ENCODE assay signal across 10 cellular contexts in genomic region chr2:120783371-120783791, GRCh38. TPM values are rescaled to one million over a fixed set of nuclear protein-coding genes. Genes with fewer than 3 reads are reported as not detected.
A peak's percentile ranks its signal among the peaks of the same experiment; 100 is the strongest.
DNase-seq lines count a peak whose midpoint lies in the region; ATAC-seq and TF ChIP-seq lines count a peak whose summit lies in the region.
"Had no signal": no experiment of that assay in that cellular context is flagged by ENCODE, and none has a peak within 500 bp of the region (broad histone marks: within the 10 kb centered on the region; RNA-seq: fewer than 3 reads in every experiment).

No MANE protein-coding gene starts in this region.

- TF ChIP-seq CTCF in gastrocnemius medialis (IDR thresholded peaks at IDR 0.05 in 4 of 5, conservative IDR thresholded peaks at IDR 0.05 in 1 of 5) = no peak
- no peak for TF ChIP-seq CTCF in CD8-positive, alpha-beta T cell (IDR thresholded peaks at IDR 0.05)

- H3K27me3 ChIP-seq in gastrocnemius medialis = no peaks in the 10 kb centered on the region
- H3K27me3 ChIP-seq in CD8-positive, alpha-beta T cell (ENCODE audit: insufficient read depth, low read length) = no peaks in the 10 kb centered on the region

- no peaks in the 10 kb centered on the region for H3K9me3 Mint-ChIP-seq in CD8-positive, alpha-beta T cell
- H3K9me3 Mint-ChIP-seq: stimulated activated naive B cell treated with anti-CD40 and anti-IgM and Interleukin-4, amounts not matched to agents 10 μg/mL and 1 μg/mL and 100 μg/mL, for 72 hours had no signal

- no peak overlapping the region for H3K4me3 ChIP-seq in gastrocnemius medialis
- H3K4me3 ChIP-seq in CD8-positive, alpha-beta T cell (ENCODE audit: low read depth, low read length) = no peak overlapping the region

- intact Hi-C loops in gastrocnemius medialis (cut with DNase I; ENCODE audit: low total_unique reads) = no loop called here
- intact Hi-C loops in CD8-positive, alpha-beta T cell (cut with DNase I, micrococcal nuclease) = no loop called here

- no peaks in the 10 kb centered on the region for H3K36me3 ChIP-seq in gastrocnemius medialis
- no peaks in the 10 kb centered on the region for H3K36me3 ChIP-seq in CD8-positive, alpha-beta T cell (ENCODE audit: insufficient read depth, low read length)

- H3K4me1 Mint-ChIP-seq in CD8-positive, alpha-beta T cell (ENCODE audit: low read depth) = peaks cover 3% of the 10 kb centered on the region
- H3K4me1 Mint-ChIP-seq: stimulated activated naive B cell treated with anti-CD40 and anti-IgM and Interleukin-4, amounts not matched to agents 10 μg/mL and 1 μg/mL and 100 μg/mL, for 72 hours had no signal

- H3K27ac ChIP-seq in gastrocnemius medialis = peak overlapping the region in 1 of 4 donors; percentile 49
- H3K27ac ChIP-seq in CD8-positive, alpha-beta T cell (ENCODE audit: low read depth, low read length) = no peak overlapping the region

- in situ Hi-C loops in gastrocnemius medialis (cut with MboI; ENCODE audit: low sequenced_read_pairs in 4 of 4) = no loop called here

- H3K4me1 ChIP-seq in gastrocnemius medialis = peaks cover 13 to 18% of the 10 kb centered on the region in 2 donors
- H3K4me1 ChIP-seq in CD8-positive, alpha-beta T cell (ENCODE audit: insufficient read depth, low read length) = no peaks in the 10 kb centered on the region

- no peaks in the 10 kb centered on the region for H3K9me3 ChIP-seq in gastrocnemius medialis
- H3K9me3 ChIP-seq in CD8-positive, alpha-beta T cell (ENCODE audit: low read length) = no peaks in the 10 kb centered on the region

- no peaks in the 10 kb centered on the region for H3K36me3 Mint-ChIP-seq in CD8-positive, alpha-beta T cell
- H3K36me3 Mint-ChIP-seq: stimulated activated naive B cell treated with anti-CD40 and anti-IgM and Interleukin-4, amounts not matched to agents 10 μg/mL and 1 μg/mL and 100 μg/mL, for 72 hours had no signal

- CTCF ChIA-PET in CD8-positive, alpha-beta T cell (lab: Charles Lee) = no interaction called here

- no peaks in the 10 kb centered on the region for H3K27me3 Mint-ChIP-seq in CD8-positive, alpha-beta T cell (ENCODE audit: low read depth)
- H3K27me3 Mint-ChIP-seq: stimulated activated naive B cell treated with anti-CD40 and anti-IgM and Interleukin-4, amounts not matched to agents 10 μg/mL and 1 μg/mL and 100 μg/mL, for 72 hours had no signal

- DNase-seq in NCI-H82 (lab: John Stamatoyannopoulos, UW) = peak; percentile 20
- no peak for DNase-seq in NCI-H82 treated with DMSO at 0.1 percent for 48 hours (lab: John Stamatoyannopoulos, UW; ENCODE audit: unreplicated experiment)
- DNase-seq in NCI-H2227 (lab: John Stamatoyannopoulos, UW; ENCODE audit: unreplicated experiment) = peak; percentile 48
- DNase-seq in erythroblast (lab: John Stamatoyannopoulos, UW) = peak; percentile 10 to 17
- DNase-seq in gastrocnemius medialis = no peak
- DNase-seq in CD8-positive, alpha-beta T cell = no peak
- DNase-seq in activated CD4-positive, alpha-beta T cell treated with anti-CD3 and anti-CD28 coated beads for 48 hours = no peak
- DNase-seq in GM19238 (ENCODE audit: insufficient read length, low spot score) = no peak
- DNase-seq: NCI-H226; stimulated activated naive B cell treated with anti-CD40 and anti-IgM and Interleukin-4, amounts not matched to agents 10 μg/mL and 1 μg/mL and 100 μg/mL, for 72 hours had no signal

- TF ChIP-seq POLR2A in erythroblast (IDR thresholded peaks at IDR 0.05; ENCODE audit: low read length) (no peak), gastrocnemius medialis (IDR thresholded peaks at IDR 0.05) (no peak)

- ATAC-seq in gastrocnemius medialis = peak; percentile 60 to 61
- no peak for ATAC-seq in CD8-positive, alpha-beta T cell
- ATAC-seq: stimulated activated naive B cell treated with anti-CD40 and anti-IgM and Interleukin-4, amounts not matched to agents 10 μg/mL and 1 μg/mL and 100 μg/mL, for 72 hours had no signal

- POLR2A ChIA-PET in CD8-positive, alpha-beta T cell (lab: Charles Lee) = no interaction called here

- no peak overlapping the region for H3K4me3 Mint-ChIP-seq in CD8-positive, alpha-beta T cell
- H3K4me3 Mint-ChIP-seq: stimulated activated naive B cell treated with anti-CD40 and anti-IgM and Interleukin-4, amounts not matched to agents 10 μg/mL and 1 μg/mL and 100 μg/mL, for 72 hours had no signal

- no peak overlapping the region for H3K27ac Mint-ChIP-seq in CD8-positive, alpha-beta T cell
- H3K27ac Mint-ChIP-seq: stimulated activated naive B cell treated with anti-CD40 and anti-IgM and Interleukin-4, amounts not matched to agents 10 μg/mL and 1 μg/mL and 100 μg/mL, for 72 hours had no signal

RNA-seq across cellular contexts. Expression of gene GLI2, which starts 47.7 kb away (rescaled TPM):
- total RNA-seq in gastrocnemius medialis = under 1 TPM; 0.27 to 0.49 (median 0.29) TPM
- total RNA-seq in CD8-positive, alpha-beta T cell = not detected

Comparison
In these comparisons a context has a peak if more than half of its experiments do, and no peak if none do; other contexts are left out.
1. DNase-seq: peak in NCI-H82 (single experiment), NCI-H2227 (single experiment) and erythroblast (2 of 2); none in NCI-H82 treated with DMSO at 0.1 percent for 48 hours (single experiment), gastrocnemius medialis (0 of 2), CD8-positive, alpha-beta T cell (0 of 7), activated CD4-positive, alpha-beta T cell treated with anti-CD3 and anti-CD28 coated beads for 48 hours (single experiment) and GM19238 (single experiment).